ENCODE assay signal across 25 cellular contexts in genomic region chrX:1144293-1144692, GRCh38.
"Had no signal": no experiment of that assay in that cellular context is flagged by ENCODE, and none has a peak within 500 bp of the region (broad histone marks: within the 10 kb centered on the region; RNA-seq: fewer than 3 reads in every experiment).

No MANE protein-coding gene starts in this region.

- H3K4me3 Mint-ChIP-seq: memory B cell; naive thymus-derived CD8-positive, alpha-beta T cell; nephron; neural crest cell; stimulated activated effector memory CD8-positive, alpha-beta T cell treated with anti-CD3 and anti-CD28 coated beads, Interleukin-12 subunit alpha, Interleukin-12 subunit beta, amount 100 ng/mL, for 72 hours; stimulated activated naive CD8-positive, alpha-beta T cell treated with anti-CD3 and anti-CD28 coated beads, Interleukin-15, Interleukin-2, amounts not matched to agents 100 ng/mL and 50 ng/mL, for 24 hours had no signal

- ATAC-seq: naive thymus-derived CD8-positive, alpha-beta T cell; right lobe of liver; stimulated activated effector memory CD8-positive, alpha-beta T cell treated with anti-CD3 and anti-CD28 coated beads, Interleukin-12 subunit alpha, Interleukin-12 subunit beta, amount 100 ng/mL, for 72 hours had no signal

- H3K36me3 Mint-ChIP-seq: memory B cell; stimulated activated effector memory CD8-positive, alpha-beta T cell treated with anti-CD3 and anti-CD28 coated beads, Interleukin-12 subunit alpha, Interleukin-12 subunit beta, amount 100 ng/mL, for 72 hours had no signal

- H3K4me3 ChIP-seq: heart right ventricle, hepatocyte, left ventricle myocardium inferior, right atrium auricular region, right lobe of liver, smooth muscle cell, suprapubic skin, thoracic aorta, tibial artery, upper lobe of left lung, vagina had no signal

- H3K27ac ChIP-seq: heart right ventricle, hepatocyte, left ventricle myocardium inferior, parathyroid adenoma, right atrium auricular region, right lobe of liver, suprapubic skin, thoracic aorta, tibial artery, upper lobe of left lung, vagina had no signal

- H3K27me3 ChIP-seq: hepatocyte, right atrium auricular region, right lobe of liver, upper lobe of left lung, vagina had no signal

- H3K36me3 ChIP-seq: heart right ventricle, left ventricle myocardium inferior, right atrium auricular region, right lobe of liver, suprapubic skin, thoracic aorta, tibial artery, upper lobe of left lung, vagina had no signal

- H3K9me3 Mint-ChIP-seq: memory B cell; naive thymus-derived CD8-positive, alpha-beta T cell; nephron; neural crest cell; stimulated activated naive CD8-positive, alpha-beta T cell treated with anti-CD3 and anti-CD28 coated beads, Interleukin-15, Interleukin-2, amounts not matched to agents 100 ng/mL and 50 ng/mL, for 24 hours had no signal

- H3K4me1 Mint-ChIP-seq: memory B cell; naive thymus-derived CD8-positive, alpha-beta T cell; stimulated activated effector memory CD8-positive, alpha-beta T cell treated with anti-CD3 and anti-CD28 coated beads, Interleukin-12 subunit alpha, Interleukin-12 subunit beta, amount 100 ng/mL, for 72 hours had no signal

- H3K4me1 ChIP-seq: heart right ventricle, left ventricle myocardium inferior, parathyroid adenoma, right atrium auricular region, right lobe of liver, suprapubic skin, tibial artery, upper lobe of left lung, vagina had no signal

- H3K9me3 ChIP-seq: heart right ventricle, left ventricle myocardium inferior, right atrium auricular region, right lobe of liver, suprapubic skin, thoracic aorta, tibial artery, upper lobe of left lung, vagina had no signal

- DNase-seq: heart right ventricle; islet precursor cell; left ventricle myocardium inferior; naive thymus-derived CD8-positive, alpha-beta T cell; nucleus accumbens; stimulated activated CD4-positive, alpha-beta T cell treated with anti-CD3 and anti-CD28 coated beads, Interleukin-12 subunit alpha, Interleukin-12 subunit beta, amount 100 ng/mL, for 4 hours; stimulated activated CD4-positive, alpha-beta T cell treated with anti-CD3 and anti-CD28 coated beads, Interleukin-15, amount 100 ng/mL, for 24 hours; stimulated activated CD4-positive, alpha-beta T cell treated with anti-CD3 and anti-CD28 coated beads, Interleukin-2, amount 100 ng/mL, for 24 hours; stimulated activated CD4-positive, alpha-beta T cell treated with anti-CD3 and anti-CD28 coated beads, Interleukin-4, amount 100 ng/mL, for 24 hours; stimulated activated naive CD4-positive, alpha-beta T cell; upper lobe of left lung had no signal

- H3K27ac Mint-ChIP-seq: memory B cell; naive thymus-derived CD8-positive, alpha-beta T cell; nephron; stimulated activated effector memory CD8-positive, alpha-beta T cell treated with anti-CD3 and anti-CD28 coated beads, Interleukin-12 subunit alpha, Interleukin-12 subunit beta, amount 100 ng/mL, for 72 hours; stimulated activated naive CD8-positive, alpha-beta T cell treated with anti-CD3 and anti-CD28 coated beads, Interleukin-15, Interleukin-2, amounts not matched to agents 100 ng/mL and 50 ng/mL, for 24 hours had no signal

- H3K27me3 Mint-ChIP-seq: memory B cell had no signal
